In the genomic region with DNA sequence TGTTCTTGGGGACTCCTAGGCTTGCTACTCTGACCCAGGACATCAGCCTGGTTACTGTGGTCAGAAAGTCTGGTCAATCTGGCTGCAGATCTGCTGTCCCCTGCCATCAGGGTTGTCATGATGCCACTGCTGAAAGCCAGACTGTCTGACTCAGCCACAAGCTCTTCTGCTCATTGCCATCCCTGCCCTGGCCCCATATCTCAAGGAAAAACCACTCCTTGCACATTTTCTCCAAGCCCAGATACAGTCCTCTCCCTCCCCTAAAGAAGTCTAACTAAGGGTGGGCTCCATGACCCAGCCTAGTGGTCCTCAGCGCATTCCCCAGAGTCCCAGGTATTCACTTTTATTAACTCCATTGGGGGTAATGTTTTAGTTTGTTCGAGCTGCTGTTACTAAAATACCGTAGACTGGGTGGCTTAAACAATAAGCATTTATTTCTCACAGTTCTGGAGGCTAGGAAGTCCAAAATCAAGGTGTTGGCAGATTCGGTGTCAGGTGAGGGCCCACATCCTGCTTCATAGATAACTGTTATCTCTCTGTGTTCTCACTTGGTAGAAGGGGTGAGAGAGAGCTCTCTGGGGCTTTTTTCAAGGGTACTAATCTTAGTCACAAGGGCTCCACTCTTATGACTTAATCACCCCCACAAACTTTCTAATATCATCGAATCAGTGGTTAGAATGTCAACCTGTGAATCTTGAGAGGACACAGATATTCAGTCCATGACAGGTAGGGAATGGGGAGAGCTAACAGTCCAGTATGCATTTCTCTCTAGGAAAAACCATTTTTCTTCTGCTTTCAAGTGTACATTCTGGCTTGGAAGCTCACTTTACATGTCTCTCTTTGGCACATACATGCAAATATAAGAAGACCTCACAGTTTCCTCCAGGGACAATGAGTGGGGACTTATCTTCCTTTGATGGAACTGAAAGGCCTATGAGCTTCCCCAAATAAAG, we compare ENCODE assay signal across 8 cellular contexts.
DNase-seq lines count a peak whose midpoint lies in the region; ATAC-seq and TF ChIP-seq lines count a peak whose summit lies in the region.

No MANE protein-coding gene starts in this region.

- no peaks in the 10 kb centered on the region for H3K36me3 ChIP-seq in neutrophil

- peak overlapping the region; percentile 95 for H3K27ac ChIP-seq in neutrophil

- no peak overlapping the region for H3K4me3 ChIP-seq in neutrophil (ENCODE audit: low read depth in 1 of 2, low read length in 1 of 2)

- H3K27me3 ChIP-seq in neutrophil = no peaks in the 10 kb centered on the region

- peaks cover 68 to 76% of the 10 kb centered on the region in 2 experiments for H3K4me1 ChIP-seq in neutrophil (ENCODE audit: control insufficient read depth in 1 of 2, insufficient read depth in 1 of 2, low read depth in 1 of 2, low read length in 1 of 2)

- no peaks in the 10 kb centered on the region for H3K9me3 ChIP-seq in neutrophil

- DNase-seq in activated CD8-positive, alpha-beta memory T cell treated with anti-CD3 and anti-CD28 coated beads, Interleukin-2, amount 50 U/mL, for 4 hours = peak; percentile 21
- DNase-seq in activated CD8-positive, alpha-beta memory T cell treated with anti-CD3 and anti-CD28 coated beads, Interleukin-2, amount 50 U/mL, for 48 hours = no peak
- DNase-seq in OCI-M1 (lab: John Stamatoyannopoulos, UW) (peak; percentile 13), HuH-7.5 (ENCODE audit: low spot score) (no peak), ureter (ENCODE audit: low spot score) (no peak), HPDE6-E6E7 (ENCODE audit: extremely low spot score) (no peak)

- no peak for TF ChIP-seq CTCF in neutrophil (IDR thresholded peaks at IDR 0.05)

- peak; percentile 69 for ATAC-seq in HG02678 (IDR thresholded peaks at IDR 0.05; ENCODE audit: unreplicated experiment)

Comparison
In these comparisons a context has a peak if more than half of its experiments do, and no peak if none do; other contexts are left out.
1. DNase-seq: peak in activated CD8-positive, alpha-beta memory T cell treated with anti-CD3 and anti-CD28 coated beads, Interleukin-2, amount 50 U/mL, for 4 hours (single experiment) and OCI-M1 (single experiment); none in activated CD8-positive, alpha-beta memory T cell treated with anti-CD3 and anti-CD28 coated beads, Interleukin-2, amount 50 U/mL, for 48 hours (single experiment), HuH-7.5 (single experiment), ureter (single experiment) and HPDE6-E6E7 (single experiment).